1 cellular context compared by ENCODE assay signal in the genomic region with DNA sequence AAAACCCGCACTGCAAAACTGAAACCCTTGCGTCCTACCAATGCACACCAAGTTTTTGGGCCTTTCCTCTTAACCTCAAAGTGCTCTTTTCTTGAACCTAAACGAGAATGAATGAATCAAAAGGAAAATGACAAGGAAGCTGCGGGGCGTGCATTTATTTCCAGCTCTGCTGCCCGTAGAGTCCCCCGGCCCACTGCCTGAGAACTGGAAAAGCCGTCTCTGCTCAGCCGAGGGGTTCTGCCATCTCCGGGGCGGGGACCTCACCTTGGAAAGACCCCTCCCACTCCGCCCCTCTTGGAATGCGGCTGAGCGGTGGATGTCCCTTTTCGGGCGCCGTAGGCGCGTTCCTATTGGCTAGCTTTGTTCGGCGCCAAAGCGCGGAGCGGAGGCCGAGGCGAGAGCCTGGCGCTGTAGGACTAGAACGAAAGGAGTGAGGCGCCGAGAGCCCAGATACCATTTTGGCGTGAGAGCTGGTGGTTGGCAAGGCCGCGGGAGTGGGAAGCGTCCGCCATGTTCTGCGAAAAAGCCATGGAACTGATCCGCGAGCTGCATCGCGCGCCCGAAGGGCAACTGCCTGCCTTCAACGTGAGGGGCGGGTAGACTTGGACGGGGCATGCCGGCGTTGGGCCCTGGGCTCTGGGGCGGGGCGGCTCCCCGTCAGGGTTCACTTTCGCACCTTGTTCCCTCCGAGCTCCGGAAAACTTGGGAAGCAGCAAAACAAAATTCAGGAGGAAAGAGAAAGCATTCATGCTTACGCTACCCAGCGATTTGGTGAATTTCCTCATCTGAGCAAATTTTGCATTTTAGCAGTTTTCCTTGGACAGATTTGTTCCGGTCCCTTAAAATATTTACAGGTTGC.
A peak's percentile ranks its signal among the peaks of the same experiment; 100 is the strongest.
TF ChIP-seq lines count a peak whose summit lies in the region.

A gene (plus strand): TSS at position 363 of the 859 bp plus-strand sequence. CDS start 148 bp downstream, at position 511.

TF ChIP-seq in HepG2, 621 proteins besides CTCF, POLR2A, EP300 and RAD21 (continued from another document and continues in another):
- TF ChIP-seq TSC22D2 (CRISPR knock-in tag; IDR thresholded peaks at IDR 0.05; ENCODE audit: borderline replicate concordance) (peak; percentile 92; the same call in 1 of the 2 replicates), ZNF343 (CRISPR knock-in tag; IDR thresholded peaks at IDR 0.05) (peak; percentile 96), ZNF430 (CRISPR knock-in tag; IDR thresholded peaks at IDR 0.05) (peak; percentile 99), ATF1 (CRISPR knock-in tag; IDR thresholded peaks at IDR 0.05) (peak; percentile 76), ZNF501 (CRISPR knock-in tag; IDR thresholded peaks at IDR 0.05) (peak; percentile 100), ZNF792 (CRISPR knock-in tag; IDR thresholded peaks at IDR 0.05) (peak; percentile 92), POLR2AphosphoS2 (IDR thresholded peaks at IDR 0.05; ENCODE audit: low read depth, low read length) (no peak), BCL6 (CRISPR knock-in tag; IDR thresholded peaks at IDR 0.05) (peak; percentile 75), TAF15 (IDR thresholded peaks at IDR 0.05; ENCODE audit: low read depth, low read length, poor library complexity, severe bottlenecking) (peak; percentile 99), ZMAT3 (CRISPR knock-in tag; conservative IDR thresholded peaks at IDR 0.05) (peak; percentile 100), CENPX (CRISPR knock-in tag; IDR thresholded peaks at IDR 0.05) (no peak), NAIF1 (CRISPR knock-in tag; IDR thresholded peaks at IDR 0.05; ENCODE audit: borderline replicate concordance) (peak; percentile 93; the same call in 1 of the 2 replicates), ZNF335 (CRISPR knock-in tag; IDR thresholded peaks at IDR 0.05) (peak; percentile 89), ZNF263 (CRISPR knock-in tag; IDR thresholded peaks at IDR 0.05) (peak; percentile 82), ZNF761 (CRISPR knock-in tag; conservative IDR thresholded peaks at IDR 0.05) (peak; percentile 95), SIN3A (IDR thresholded peaks at IDR 0.05; ENCODE audit: borderline replicate concordance, low read depth, low read length) (peak; percentile 98), KMT2A (CRISPR knock-in tag; IDR thresholded peaks at IDR 0.05) (peak; percentile 100)
- TF ChIP-seq, protein P1, sequence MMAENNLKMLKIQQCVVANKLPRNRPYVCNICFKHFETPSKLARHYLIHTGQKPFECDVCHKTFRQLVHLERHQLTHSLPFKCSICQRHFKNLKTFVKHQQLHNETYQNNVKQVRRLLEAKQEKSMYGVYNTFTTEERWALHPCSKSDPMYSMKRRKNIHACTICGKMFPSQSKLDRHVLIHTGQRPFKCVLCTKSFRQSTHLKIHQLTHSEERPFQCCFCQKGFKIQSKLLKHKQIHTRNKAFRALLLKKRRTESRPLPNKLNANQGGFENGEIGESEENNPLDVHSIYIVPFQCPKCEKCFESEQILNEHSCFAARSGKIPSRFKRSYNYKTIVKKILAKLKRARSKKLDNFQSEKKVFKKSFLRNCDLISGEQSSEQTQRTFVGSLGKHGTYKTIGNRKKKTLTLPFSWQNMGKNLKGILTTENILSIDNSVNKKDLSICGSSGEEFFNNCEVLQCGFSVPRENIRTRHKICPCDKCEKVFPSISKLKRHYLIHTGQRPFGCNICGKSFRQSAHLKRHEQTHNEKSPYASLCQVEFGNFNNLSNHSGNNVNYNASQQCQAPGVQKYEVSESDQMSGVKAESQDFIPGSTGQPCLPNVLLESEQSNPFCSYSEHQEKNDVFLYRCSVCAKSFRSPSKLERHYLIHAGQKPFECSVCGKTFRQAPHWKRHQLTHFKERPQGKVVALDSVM (CRISPR knock-in tag; IDR thresholded peaks at IDR 0.05): peak; percentile 93
- TF ChIP-seq, protein P2, sequence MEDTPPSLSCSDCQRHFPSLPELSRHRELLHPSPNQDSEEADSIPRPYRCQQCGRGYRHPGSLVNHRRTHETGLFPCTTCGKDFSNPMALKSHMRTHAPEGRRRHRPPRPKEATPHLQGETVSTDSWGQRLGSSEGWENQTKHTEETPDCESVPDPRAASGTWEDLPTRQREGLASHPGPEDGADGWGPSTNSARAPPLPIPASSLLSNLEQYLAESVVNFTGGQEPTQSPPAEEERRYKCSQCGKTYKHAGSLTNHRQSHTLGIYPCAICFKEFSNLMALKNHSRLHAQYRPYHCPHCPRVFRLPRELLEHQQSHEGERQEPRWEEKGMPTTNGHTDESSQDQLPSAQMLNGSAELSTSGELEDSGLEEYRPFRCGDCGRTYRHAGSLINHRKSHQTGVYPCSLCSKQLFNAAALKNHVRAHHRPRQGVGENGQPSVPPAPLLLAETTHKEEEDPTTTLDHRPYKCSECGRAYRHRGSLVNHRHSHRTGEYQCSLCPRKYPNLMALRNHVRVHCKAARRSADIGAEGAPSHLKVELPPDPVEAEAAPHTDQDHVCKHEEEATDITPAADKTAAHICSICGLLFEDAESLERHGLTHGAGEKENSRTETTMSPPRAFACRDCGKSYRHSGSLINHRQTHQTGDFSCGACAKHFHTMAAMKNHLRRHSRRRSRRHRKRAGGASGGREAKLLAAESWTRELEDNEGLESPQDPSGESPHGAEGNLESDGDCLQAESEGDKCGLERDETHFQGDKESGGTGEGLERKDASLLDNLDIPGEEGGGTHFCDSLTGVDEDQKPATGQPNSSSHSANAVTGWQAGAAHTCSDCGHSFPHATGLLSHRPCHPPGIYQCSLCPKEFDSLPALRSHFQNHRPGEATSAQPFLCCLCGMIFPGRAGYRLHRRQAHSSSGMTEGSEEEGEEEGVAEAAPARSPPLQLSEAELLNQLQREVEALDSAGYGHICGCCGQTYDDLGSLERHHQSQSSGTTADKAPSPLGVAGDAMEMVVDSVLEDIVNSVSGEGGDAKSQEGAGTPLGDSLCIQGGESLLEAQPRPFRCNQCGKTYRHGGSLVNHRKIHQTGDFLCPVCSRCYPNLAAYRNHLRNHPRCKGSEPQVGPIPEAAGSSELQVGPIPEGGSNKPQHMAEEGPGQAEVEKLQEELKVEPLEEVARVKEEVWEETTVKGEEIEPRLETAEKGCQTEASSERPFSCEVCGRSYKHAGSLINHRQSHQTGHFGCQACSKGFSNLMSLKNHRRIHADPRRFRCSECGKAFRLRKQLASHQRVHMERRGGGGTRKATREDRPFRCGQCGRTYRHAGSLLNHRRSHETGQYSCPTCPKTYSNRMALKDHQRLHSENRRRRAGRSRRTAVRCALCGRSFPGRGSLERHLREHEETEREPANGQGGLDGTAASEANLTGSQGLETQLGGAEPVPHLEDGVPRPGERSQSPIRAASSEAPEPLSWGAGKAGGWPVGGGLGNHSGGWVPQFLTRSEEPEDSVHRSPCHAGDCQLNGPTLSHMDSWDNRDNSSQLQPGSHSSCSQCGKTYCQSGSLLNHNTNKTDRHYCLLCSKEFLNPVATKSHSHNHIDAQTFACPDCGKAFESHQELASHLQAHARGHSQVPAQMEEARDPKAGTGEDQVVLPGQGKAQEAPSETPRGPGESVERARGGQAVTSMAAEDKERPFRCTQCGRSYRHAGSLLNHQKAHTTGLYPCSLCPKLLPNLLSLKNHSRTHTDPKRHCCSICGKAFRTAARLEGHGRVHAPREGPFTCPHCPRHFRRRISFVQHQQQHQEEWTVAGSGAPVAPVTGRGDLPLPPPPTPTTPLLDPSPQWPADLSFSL (CRISPR knock-in tag; IDR thresholded peaks at IDR 0.05): 0 out of 2 replicates have a peak, but pooled peaks have one; percentile 35
- TF ChIP-seq, protein P3, sequence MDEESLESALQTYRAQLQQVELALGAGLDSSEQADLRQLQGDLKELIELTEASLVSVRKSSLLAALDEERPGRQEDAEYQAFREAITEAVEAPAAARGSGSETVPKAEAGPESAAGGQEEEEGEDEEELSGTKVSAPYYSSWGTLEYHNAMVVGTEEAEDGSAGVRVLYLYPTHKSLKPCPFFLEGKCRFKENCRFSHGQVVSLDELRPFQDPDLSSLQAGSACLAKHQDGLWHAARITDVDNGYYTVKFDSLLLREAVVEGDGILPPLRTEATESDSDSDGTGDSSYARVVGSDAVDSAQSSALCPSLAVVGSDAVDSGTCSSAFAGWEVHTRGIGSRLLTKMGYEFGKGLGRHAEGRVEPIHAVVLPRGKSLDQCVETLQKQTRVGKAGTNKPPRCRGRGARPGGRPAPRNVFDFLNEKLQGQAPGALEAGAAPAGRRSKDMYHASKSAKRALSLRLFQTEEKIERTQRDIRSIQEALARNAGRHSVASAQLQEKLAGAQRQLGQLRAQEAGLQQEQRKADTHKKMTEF (CRISPR knock-in tag; IDR thresholded peaks at IDR 0.05): peak; percentile 98
- TF ChIP-seq, protein P4, sequence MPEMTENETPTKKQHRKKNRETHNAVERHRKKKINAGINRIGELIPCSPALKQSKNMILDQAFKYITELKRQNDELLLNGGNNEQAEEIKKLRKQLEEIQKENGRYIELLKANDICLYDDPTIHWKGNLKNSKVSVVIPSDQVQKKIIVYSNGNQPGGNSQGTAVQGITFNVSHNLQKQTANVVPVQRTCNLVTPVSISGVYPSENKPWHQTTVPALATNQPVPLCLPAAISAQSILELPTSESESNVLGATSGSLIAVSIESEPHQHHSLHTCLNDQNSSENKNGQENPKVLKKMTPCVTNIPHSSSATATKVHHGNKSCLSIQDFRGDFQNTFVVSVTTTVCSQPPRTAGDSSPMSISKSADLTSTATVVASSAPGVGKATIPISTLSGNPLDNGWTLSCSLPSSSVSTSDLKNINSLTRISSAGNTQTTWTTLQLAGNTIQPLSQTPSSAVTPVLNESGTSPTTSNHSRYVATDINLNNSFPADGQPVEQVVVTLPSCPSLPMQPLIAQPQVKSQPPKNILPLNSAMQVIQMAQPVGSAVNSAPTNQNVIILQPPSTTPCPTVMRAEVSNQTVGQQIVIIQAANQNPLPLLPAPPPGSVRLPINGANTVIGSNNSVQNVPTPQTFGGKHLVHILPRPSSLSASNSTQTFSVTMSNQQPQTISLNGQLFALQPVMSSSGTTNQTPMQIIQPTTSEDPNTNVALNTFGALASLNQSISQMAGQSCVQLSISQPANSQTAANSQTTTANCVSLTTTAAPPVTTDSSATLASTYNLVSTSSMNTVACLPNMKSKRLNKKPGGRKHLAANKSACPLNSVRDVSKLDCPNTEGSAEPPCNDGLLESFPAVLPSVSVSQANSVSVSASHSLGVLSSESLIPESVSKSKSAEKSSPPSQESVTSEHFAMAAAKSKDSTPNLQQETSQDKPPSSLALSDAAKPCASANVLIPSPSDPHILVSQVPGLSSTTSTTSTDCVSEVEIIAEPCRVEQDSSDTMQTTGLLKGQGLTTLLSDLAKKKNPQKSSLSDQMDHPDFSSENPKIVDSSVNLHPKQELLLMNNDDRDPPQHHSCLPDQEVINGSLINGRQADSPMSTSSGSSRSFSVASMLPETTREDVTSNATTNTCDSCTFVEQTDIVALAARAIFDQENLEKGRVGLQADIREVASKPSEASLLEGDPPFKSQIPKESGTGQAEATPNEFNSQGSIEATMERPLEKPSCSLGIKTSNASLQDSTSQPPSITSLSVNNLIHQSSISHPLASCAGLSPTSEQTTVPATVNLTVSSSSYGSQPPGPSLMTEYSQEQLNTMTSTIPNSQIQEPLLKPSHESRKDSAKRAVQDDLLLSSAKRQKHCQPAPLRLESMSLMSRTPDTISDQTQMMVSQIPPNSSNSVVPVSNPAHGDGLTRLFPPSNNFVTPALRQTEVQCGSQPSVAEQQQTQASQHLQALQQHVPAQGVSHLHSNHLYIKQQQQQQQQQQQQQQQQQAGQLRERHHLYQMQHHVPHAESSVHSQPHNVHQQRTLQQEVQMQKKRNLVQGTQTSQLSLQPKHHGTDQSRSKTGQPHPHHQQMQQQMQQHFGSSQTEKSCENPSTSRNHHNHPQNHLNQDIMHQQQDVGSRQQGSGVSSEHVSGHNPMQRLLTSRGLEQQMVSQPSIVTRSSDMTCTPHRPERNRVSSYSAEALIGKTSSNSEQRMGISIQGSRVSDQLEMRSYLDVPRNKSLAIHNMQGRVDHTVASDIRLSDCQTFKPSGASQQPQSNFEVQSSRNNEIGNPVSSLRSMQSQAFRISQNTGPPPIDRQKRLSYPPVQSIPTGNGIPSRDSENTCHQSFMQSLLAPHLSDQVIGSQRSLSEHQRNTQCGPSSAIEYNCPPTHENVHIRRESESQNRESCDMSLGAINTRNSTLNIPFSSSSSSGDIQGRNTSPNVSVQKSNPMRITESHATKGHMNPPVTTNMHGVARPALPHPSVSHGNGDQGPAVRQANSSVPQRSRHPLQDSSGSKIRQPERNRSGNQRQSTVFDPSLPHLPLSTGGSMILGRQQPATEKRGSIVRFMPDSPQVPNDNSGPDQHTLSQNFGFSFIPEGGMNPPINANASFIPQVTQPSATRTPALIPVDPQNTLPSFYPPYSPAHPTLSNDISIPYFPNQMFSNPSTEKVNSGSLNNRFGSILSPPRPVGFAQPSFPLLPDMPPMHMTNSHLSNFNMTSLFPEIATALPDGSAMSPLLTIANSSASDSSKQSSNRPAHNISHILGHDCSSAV (CRISPR knock-in tag; IDR thresholded peaks at IDR 0.05; ENCODE audit: borderline replicate concordance): no peak
- TF ChIP-seq, protein P5, sequence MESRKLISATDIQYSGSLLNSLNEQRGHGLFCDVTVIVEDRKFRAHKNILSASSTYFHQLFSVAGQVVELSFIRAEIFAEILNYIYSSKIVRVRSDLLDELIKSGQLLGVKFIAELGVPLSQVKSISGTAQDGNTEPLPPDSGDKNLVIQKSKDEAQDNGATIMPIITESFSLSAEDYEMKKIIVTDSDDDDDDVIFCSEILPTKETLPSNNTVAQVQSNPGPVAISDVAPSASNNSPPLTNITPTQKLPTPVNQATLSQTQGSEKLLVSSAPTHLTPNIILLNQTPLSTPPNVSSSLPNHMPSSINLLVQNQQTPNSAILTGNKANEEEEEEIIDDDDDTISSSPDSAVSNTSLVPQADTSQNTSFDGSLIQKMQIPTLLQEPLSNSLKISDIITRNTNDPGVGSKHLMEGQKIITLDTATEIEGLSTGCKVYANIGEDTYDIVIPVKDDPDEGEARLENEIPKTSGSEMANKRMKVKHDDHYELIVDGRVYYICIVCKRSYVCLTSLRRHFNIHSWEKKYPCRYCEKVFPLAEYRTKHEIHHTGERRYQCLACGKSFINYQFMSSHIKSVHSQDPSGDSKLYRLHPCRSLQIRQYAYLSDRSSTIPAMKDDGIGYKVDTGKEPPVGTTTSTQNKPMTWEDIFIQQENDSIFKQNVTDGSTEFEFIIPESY (CRISPR knock-in tag; IDR thresholded peaks at IDR 0.05): peak; percentile 81; the same call in 1 of the 2 replicates
- TF ChIP-seq, protein P6, sequence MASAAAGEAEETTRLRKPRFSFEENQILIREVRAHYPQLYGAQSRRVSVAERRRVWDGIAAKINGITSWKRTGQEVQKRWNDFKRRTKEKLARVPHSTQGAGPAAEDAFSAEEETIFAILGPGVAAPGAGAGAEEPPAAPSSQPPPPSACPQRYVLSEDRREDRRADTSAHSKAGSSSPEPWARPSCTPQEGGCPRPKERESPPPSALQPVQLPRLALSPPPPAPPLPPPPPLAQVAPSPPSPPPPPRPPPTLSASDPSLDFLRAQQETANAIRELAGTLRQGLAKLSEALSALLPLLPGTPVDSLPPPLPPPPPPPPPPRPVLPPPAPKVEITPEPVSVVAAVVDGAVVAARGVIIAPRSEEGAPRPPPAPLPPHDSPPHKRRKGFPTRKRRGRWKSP (CRISPR knock-in tag; IDR thresholded peaks at IDR 0.05): peak; percentile 99
- TF ChIP-seq, protein P7, sequence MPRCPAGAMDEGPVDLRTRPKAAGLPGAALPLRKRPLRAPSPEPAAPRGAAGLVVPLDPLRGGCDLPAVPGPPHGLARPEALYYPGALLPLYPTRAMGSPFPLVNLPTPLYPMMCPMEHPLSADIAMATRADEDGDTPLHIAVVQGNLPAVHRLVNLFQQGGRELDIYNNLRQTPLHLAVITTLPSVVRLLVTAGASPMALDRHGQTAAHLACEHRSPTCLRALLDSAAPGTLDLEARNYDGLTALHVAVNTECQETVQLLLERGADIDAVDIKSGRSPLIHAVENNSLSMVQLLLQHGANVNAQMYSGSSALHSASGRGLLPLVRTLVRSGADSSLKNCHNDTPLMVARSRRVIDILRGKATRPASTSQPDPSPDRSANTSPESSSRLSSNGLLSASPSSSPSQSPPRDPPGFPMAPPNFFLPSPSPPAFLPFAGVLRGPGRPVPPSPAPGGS (CRISPR knock-in tag; IDR thresholded peaks at IDR 0.05): peak; percentile 95
